ENCODE assay signal across 8 cellular contexts in the genomic region with DNA sequence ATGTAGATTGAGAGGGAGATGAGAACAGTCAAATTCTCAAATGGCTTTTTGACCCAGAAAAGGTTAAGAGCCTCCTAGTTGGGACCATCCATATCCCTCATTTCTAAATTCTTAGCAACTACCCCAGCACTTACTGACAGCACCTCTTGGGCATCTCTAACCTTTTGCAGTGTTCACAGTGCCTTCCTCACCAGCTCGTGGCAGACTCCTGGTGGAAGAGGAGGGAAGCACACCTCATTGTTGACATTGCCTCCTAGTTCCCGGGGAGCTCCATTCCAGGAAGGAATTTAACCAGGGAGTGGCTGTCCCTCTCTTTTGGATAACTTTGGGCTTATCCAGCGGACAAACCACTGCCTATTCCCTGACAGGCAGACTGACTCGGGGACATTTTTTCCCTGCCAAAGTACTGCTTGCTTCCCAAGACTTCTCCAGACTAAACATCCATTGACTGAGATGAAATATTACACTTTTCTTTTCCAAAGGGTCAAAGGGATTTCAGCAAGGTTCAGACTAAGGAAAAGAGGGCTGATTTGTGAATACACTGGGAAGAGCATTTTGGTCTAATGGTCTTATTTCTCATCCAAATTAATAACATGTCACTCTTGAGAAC. TPM values are rescaled to one million over a fixed set of nuclear protein-coding genes. Genes with fewer than 3 reads are reported as not detected.
DNase-seq lines count a peak whose midpoint lies in the region; ATAC-seq and TF ChIP-seq lines count a peak whose summit lies in the region.

No MANE protein-coding gene starts in this region.

- no peaks in the 10 kb centered on the region for H3K4me1 Mint-ChIP-seq in activated CD4-positive, alpha-beta T cell treated with anti-CD3 and anti-CD28 coated beads, Interleukin-2, amount 10 ng/mL, durations not matched to agents 24 days and 14 days
- H3K4me1 Mint-ChIP-seq in stimulated activated naive B cell treated with anti-CD40 and anti-IgM and Interleukin-4, amounts not matched to agents 10 μg/mL and 1 μg/mL and 100 μg/mL, for 72 hours, result no peaks in the 10 kb centered on the region

- H3K9ac ChIP-seq in mesenchymal stem cell (ENCODE audit: low read length), result peak overlapping the region; percentile 48

- intact Hi-C loops in activated CD4-positive, alpha-beta T cell treated with anti-CD3 and anti-CD28 coated beads, Interleukin-2, amount 10 ng/mL, durations not matched to agents 24 days and 14 days (cut with micrococcal nuclease), result loop anchor here (1.0 to 2.0 kb wide), 3 partner anchors 83 to 200 kb away; no protein-coding TSS in a partner anchor

- H3K9me3 ChIP-seq in mesenchymal stem cell (ENCODE audit: control insufficient read depth, low read length), result no peaks in the 10 kb centered on the region

- H3K36me3 Mint-ChIP-seq in activated CD4-positive, alpha-beta T cell treated with anti-CD3 and anti-CD28 coated beads, Interleukin-2, amount 10 ng/mL, durations not matched to agents 24 days and 14 days (ENCODE audit: low read depth), result no peaks in the 10 kb centered on the region
- H3K36me3 Mint-ChIP-seq in stimulated activated naive B cell treated with anti-CD40 and anti-IgM and Interleukin-4, amounts not matched to agents 10 μg/mL and 1 μg/mL and 100 μg/mL, for 72 hours, result no peaks in the 10 kb centered on the region

- H2BK5ac ChIP-seq in mesenchymal stem cell (ENCODE audit: low read depth, low read length, poor library complexity, severe bottlenecking), result no peak overlapping the region

- H4K91ac ChIP-seq in mesenchymal stem cell (ENCODE audit: low read length), result no peak overlapping the region

- peaks cover 13% of the 10 kb centered on the region for H3K4me1 ChIP-seq in mesenchymal stem cell (ENCODE audit: control insufficient read depth, insufficient read depth, low read depth, low read length)

- H2AK5ac ChIP-seq in mesenchymal stem cell (ENCODE audit: low read length, severe bottlenecking), result no peak overlapping the region

- no peak overlapping the region for H2AFZ ChIP-seq in mesenchymal stem cell (ENCODE audit: low read depth, low read length)

- no peak overlapping the region for H3K4ac ChIP-seq in mesenchymal stem cell (ENCODE audit: low read depth in 1 of 2, low read length in 2 of 2)

- no peak overlapping the region for H2BK12ac ChIP-seq in mesenchymal stem cell (ENCODE audit: low read length in 2 of 2)

- no peaks in the 10 kb centered on the region for H3K9me3 Mint-ChIP-seq in activated CD4-positive, alpha-beta T cell treated with anti-CD3 and anti-CD28 coated beads, Interleukin-2, amount 10 ng/mL, durations not matched to agents 24 days and 14 days
- H3K9me3 Mint-ChIP-seq in stimulated activated naive B cell treated with anti-CD40 and anti-IgM and Interleukin-4, amounts not matched to agents 10 μg/mL and 1 μg/mL and 100 μg/mL, for 72 hours, result no peaks in the 10 kb centered on the region

- no peak overlapping the region for H3K4me3 ChIP-seq in mesenchymal stem cell (ENCODE audit: insufficient read depth in 1 of 2, low read depth in 1 of 2, low read length in 2 of 2)

- peak; percentile 65 to 73 for ATAC-seq in stimulated activated naive B cell treated with anti-CD40 and anti-IgM and Interleukin-4, amounts not matched to agents 10 μg/mL and 1 μg/mL and 100 μg/mL, for 72 hours (replicated peaks)

- H3K14ac ChIP-seq in mesenchymal stem cell (ENCODE audit: low read length in 2 of 2), result no peak overlapping the region

- H4K8ac ChIP-seq in mesenchymal stem cell (ENCODE audit: low read length), result no peak overlapping the region

- CTCF ChIA-PET in HEK293T (lab: Yijun Ruan, JAX), result interaction anchor here (0.6 to 4.2 kb wide), 18 partner anchors 9 to 349 kb away, joined by 3 to 47 read pairs (median 4); partner anchors contain the start of genes DAD1 and OR6J1

- no peak overlapping the region for H3K18ac ChIP-seq in mesenchymal stem cell (ENCODE audit: low read depth in 1 of 2, low read length in 2 of 2)

- no peak overlapping the region for H3K4me2 ChIP-seq in mesenchymal stem cell (ENCODE audit: low read length, poor library complexity, severe bottlenecking)

- 11% methylated on average over 4 of the region's 4 CpGs for WGBS in mesenchymal stem cell

- H3K27ac Mint-ChIP-seq in activated CD4-positive, alpha-beta T cell treated with anti-CD3 and anti-CD28 coated beads, Interleukin-2, amount 10 ng/mL, durations not matched to agents 24 days and 14 days, result no peak overlapping the region
- H3K27ac Mint-ChIP-seq in stimulated activated naive B cell treated with anti-CD40 and anti-IgM and Interleukin-4, amounts not matched to agents 10 μg/mL and 1 μg/mL and 100 μg/mL, for 72 hours, result no peak overlapping the region

- DNase-seq in DMS 273 (lab: John Stamatoyannopoulos, UW; ENCODE audit: unreplicated experiment) (peak; percentile 90), HEK293T (ENCODE audit: extremely low spot score) (peak; percentile 77), NCI-H345 treated with DMSO at 0.1 percent for 48 hours (lab: John Stamatoyannopoulos, UW; ENCODE audit: unreplicated experiment) (peak; percentile 41), ecto neural progenitor cell (ENCODE audit: low spot score) (peak; percentile 81), mesenchymal stem cell (peak; percentile 76), hippocampal formation (lab: John Stamatoyannopoulos, UW) (no peak)
- DNase-seq in activated CD4-positive, alpha-beta T cell treated with anti-CD3 and anti-CD28 coated beads, Interleukin-2, amount 10 ng/mL, durations not matched to agents 24 days and 14 days, result peak; percentile 85
- DNase-seq in stimulated activated naive B cell treated with anti-CD40 and anti-IgM and Interleukin-4, amounts not matched to agents 10 μg/mL and 1 μg/mL and 100 μg/mL, for 72 hours, result peak; percentile 39

- H2BK120ac ChIP-seq in mesenchymal stem cell (ENCODE audit: low read depth, low read length), result no peak overlapping the region

- no peak overlapping the region for H3K4me3 Mint-ChIP-seq in activated CD4-positive, alpha-beta T cell treated with anti-CD3 and anti-CD28 coated beads, Interleukin-2, amount 10 ng/mL, durations not matched to agents 24 days and 14 days
- H3K4me3 Mint-ChIP-seq in stimulated activated naive B cell treated with anti-CD40 and anti-IgM and Interleukin-4, amounts not matched to agents 10 μg/mL and 1 μg/mL and 100 μg/mL, for 72 hours, result no peak overlapping the region

- no peak overlapping the region for H3K23ac ChIP-seq in mesenchymal stem cell (ENCODE audit: low read length in 2 of 2)

- H3K27ac ChIP-seq in mesenchymal stem cell (ENCODE audit: low read length, poor library complexity, severe bottlenecking), result no peak overlapping the region

- no peaks in the 10 kb centered on the region for H3K36me3 ChIP-seq in mesenchymal stem cell (ENCODE audit: control insufficient read depth in 1 of 2, insufficient read depth in 2 of 2, low read depth in 1 of 2, low read length in 2 of 2)

- POLR2A ChIA-PET in HEK293T (lab: Yijun Ruan, JAX), result interaction anchor here (0.6 to 1.7 kb wide), 5 partner anchors 11 to 113 kb away, joined by 3 to 7 read pairs (median 3); partner anchors contain the start of genes DAD1 and OXA1L

- H2BK15ac ChIP-seq in mesenchymal stem cell (ENCODE audit: low read depth, poor library complexity, severe bottlenecking), result no peak overlapping the region

- H3K79me1 ChIP-seq in mesenchymal stem cell (replicated peaks; ENCODE audit: low read length, poor library complexity, severe bottlenecking), result no peaks in the 10 kb centered on the region

- no peaks in the 10 kb centered on the region for H3K27me3 Mint-ChIP-seq in activated CD4-positive, alpha-beta T cell treated with anti-CD3 and anti-CD28 coated beads, Interleukin-2, amount 10 ng/mL, durations not matched to agents 24 days and 14 days
- H3K27me3 Mint-ChIP-seq in stimulated activated naive B cell treated with anti-CD40 and anti-IgM and Interleukin-4, amounts not matched to agents 10 μg/mL and 1 μg/mL and 100 μg/mL, for 72 hours, result no peaks in the 10 kb centered on the region

- H3K27me3 ChIP-seq in mesenchymal stem cell (ENCODE audit: control insufficient read depth in 1 of 2, insufficient read depth in 1 of 2, low read length in 2 of 2), result no peaks in the 10 kb centered on the region

TF ChIP-seq in HEK293T, 16 proteins besides CTCF, POLR2A, EP300 and RAD21:
- TF ChIP-seq ARNT (IDR thresholded peaks at IDR 0.05) (no peak), NFRKB (IDR thresholded peaks at IDR 0.05) (no peak), FOXM1 (IDR thresholded peaks at IDR 0.05; ENCODE audit: borderline replicate concordance) (no peak), TARDBP (IDR thresholded peaks at IDR 0.05) (no peak), SUZ12 (IDR thresholded peaks at IDR 0.05) (no peak), SP1 (IDR thresholded peaks at IDR 0.05) (no peak), CTBP1 (IDR thresholded peaks at IDR 0.05; ENCODE audit: borderline replicate concordance) (no peak), ELF4 (IDR thresholded peaks at IDR 0.05) (no peak), BHLHE40 (IDR thresholded peaks at IDR 0.05; ENCODE audit: borderline replicate concordance) (no peak), ZNF384 (IDR thresholded peaks at IDR 0.05) (no peak), FOXK2 (IDR thresholded peaks at IDR 0.05) (no peak), FOXA1 (IDR thresholded peaks at IDR 0.05) (no peak), LEF1 (IDR thresholded peaks at IDR 0.05; ENCODE audit: borderline replicate concordance) (no peak), HDGF (IDR thresholded peaks at IDR 0.05; ENCODE audit: borderline replicate concordance) (no peak), L3MBTL2 (conservative IDR thresholded peaks at IDR 0.05) (no peak)
- TF ChIP-seq, protein P1, sequence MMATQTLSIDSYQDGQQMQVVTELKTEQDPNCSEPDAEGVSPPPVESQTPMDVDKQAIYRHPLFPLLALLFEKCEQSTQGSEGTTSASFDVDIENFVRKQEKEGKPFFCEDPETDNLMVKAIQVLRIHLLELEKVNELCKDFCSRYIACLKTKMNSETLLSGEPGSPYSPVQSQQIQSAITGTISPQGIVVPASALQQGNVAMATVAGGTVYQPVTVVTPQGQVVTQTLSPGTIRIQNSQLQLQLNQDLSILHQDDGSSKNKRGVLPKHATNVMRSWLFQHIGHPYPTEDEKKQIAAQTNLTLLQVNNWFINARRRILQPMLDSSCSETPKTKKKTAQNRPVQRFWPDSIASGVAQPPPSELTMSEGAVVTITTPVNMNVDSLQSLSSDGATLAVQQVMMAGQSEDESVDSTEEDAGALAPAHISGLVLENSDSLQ (IDR thresholded peaks at IDR 0.05), result no peak
TF ChIP-seq in HEK293T: peak in this region for 0.

RNA-seq across cellular contexts. Expression of gene OR6J1, which starts 9.0 kb away (rescaled TPM):
- total RNA-seq in activated CD4-positive, alpha-beta T cell treated with anti-CD3 and anti-CD28 coated beads, Interleukin-2, amount 10 ng/mL, durations not matched to agents 24 days and 14 days, result not detected in 2 replicates
- polyA plus RNA-seq in mesenchymal stem cell (2013, experiment 1 of 2), result not detected
- not detected for polyA plus RNA-seq in mesenchymal stem cell (2013, experiment 2 of 2)

RNA-seq across cellular contexts. Expression of gene ABHD4, which starts 55.0 kb away (rescaled TPM):
- total RNA-seq in activated CD4-positive, alpha-beta T cell treated with anti-CD3 and anti-CD28 coated beads, Interleukin-2, amount 10 ng/mL, durations not matched to agents 24 days and 14 days, result 9.7 and 10.3 TPM in 2 replicates
- 32.7 TPM for polyA plus RNA-seq in mesenchymal stem cell (2013, experiment 1 of 2)
- polyA plus RNA-seq in mesenchymal stem cell (2013, experiment 2 of 2), result 32.8 TPM

Comparison
In these comparisons a context has a peak if more than half of its experiments do, and no peak if none do; other contexts are left out.
1. DNase-seq: peak in DMS 273 (single experiment), HEK293T (single experiment), NCI-H345 treated with DMSO at 0.1 percent for 48 hours (single experiment), activated CD4-positive, alpha-beta T cell treated with anti-CD3 and anti-CD28 coated beads, Interleukin-2, amount 10 ng/mL, durations not matched to agents 24 days and 14 days (single experiment), ecto neural progenitor cell (single experiment), mesenchymal stem cell (single experiment) and stimulated activated naive B cell treated with anti-CD40 and anti-IgM and Interleukin-4, amounts not matched to agents 10 μg/mL and 1 μg/mL and 100 μg/mL, for 72 hours (single experiment); none in hippocampal formation (0 of 2).